Comparison of ENCODE assay signal across 11 cellular contexts in the genomic region with DNA sequence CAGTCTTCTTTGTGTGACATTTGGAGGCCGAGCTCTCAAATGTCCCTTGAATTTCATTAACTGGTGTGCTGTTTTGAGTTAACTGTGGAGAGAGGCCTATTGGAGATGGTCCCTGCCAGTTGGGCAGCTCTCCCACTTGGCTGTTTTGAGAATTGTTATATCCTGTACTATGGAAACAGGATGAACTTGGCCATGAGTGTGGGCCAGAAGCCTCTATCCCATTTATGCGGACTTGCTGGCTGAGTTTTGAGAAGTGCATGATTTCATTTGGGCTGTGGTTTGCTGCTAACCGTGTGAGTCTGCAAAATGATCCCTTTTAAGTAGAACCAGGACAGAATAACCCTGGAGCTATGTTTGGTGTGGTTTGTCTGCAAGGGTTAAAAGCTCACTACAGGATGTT.
DNase-seq lines count a peak whose midpoint lies in the region; ATAC-seq and TF ChIP-seq lines count a peak whose summit lies in the region.
"Had no signal": no experiment of that assay in that cellular context is flagged by ENCODE, and none has a peak within 500 bp of the region (broad histone marks: within the 10 kb centered on the region; RNA-seq: fewer than 3 reads in every experiment).

No MANE protein-coding gene starts in this region.

- no peaks in the 10 kb centered on the region for H3K36me3 Mint-ChIP-seq in HFFc6 (ENCODE audit: low read depth)
- no peaks in the 10 kb centered on the region for H3K36me3 Mint-ChIP-seq in T-helper 17 cell (ENCODE audit: low read depth)

- H3K4me2 ChIP-seq in PC-3 (ENCODE audit: low read length): no peak overlapping the region

- H3K4me3 Mint-ChIP-seq in HFFc6 (peak overlapping the region; percentile 48; the same call in 1 of the 2 replicates), T-helper 17 cell (no peak overlapping the region)

- H3K9ac ChIP-seq in PC-3 (ENCODE audit: low read length): no peak overlapping the region

- no peaks in the 10 kb centered on the region for H4K20me1 ChIP-seq in PC-3 (ENCODE audit: low read length)

- DNase-seq in HFFc6 (peak; percentile 56), coronary artery (ENCODE audit: low spot score) (peak; percentile 77), left lung (peak in 1 of 2 donors; percentile 69), superior temporal gyrus (ENCODE audit: extremely low spot score) (peak; percentile 62), PC-3 (no peak), T-helper 17 cell (no peak)
- DNase-seq in activated CD4-positive, alpha-beta T cell treated with anti-CD3 and anti-CD28 coated beads for 4 hours: no peak
- DNase-seq: effector CD8-positive, alpha-beta T cell; NCI-H2029 treated with DMSO at 0.1 percent for 48 hours had no signal

- H3K27me3 ChIP-seq in left lung: no peaks in the 10 kb centered on the region
- no peaks in the 10 kb centered on the region for H3K27me3 ChIP-seq in PC-3 (ENCODE audit: low read length)

- no peaks in the 10 kb centered on the region for H3K9me2 ChIP-seq in PC-3 (replicated peaks; ENCODE audit: low read length)

- intact Hi-C loops in left lung (cut with DNase I) (no loop called here), PC-3 (cut with micrococcal nuclease) (no loop called here)

- H3K27me3 Mint-ChIP-seq in HFFc6 (ENCODE audit: insufficient read depth) (no peaks in the 10 kb centered on the region; the same call in 1 of the 2 replicates), T-helper 17 cell (no peaks in the 10 kb centered on the region)

- ATAC-seq in left lung (peak; percentile 69), PC-3 (no peak), HG03439 (IDR thresholded peaks at IDR 0.05; ENCODE audit: unreplicated experiment) (no peak), T-helper 17 cell (no peak)

- H3K4me1 ChIP-seq in left lung (peaks cover 5 to 23% of the 10 kb centered on the region in 2 donors), PC-3 (ENCODE audit: insufficient read depth, low read length) (no peaks in the 10 kb centered on the region)

- POLR2A ChIA-PET in PC-3 (lab: Charles Lee; ENCODE audit: unreplicated experiment): no interaction called here

- no peak overlapping the region for H2AFZ ChIP-seq in PC-3 (ENCODE audit: low read length)

- no peaks in the 10 kb centered on the region for H3K36me3 ChIP-seq in left lung
- H3K36me3 ChIP-seq in PC-3 (ENCODE audit: low read depth, low read length): no peaks in the 10 kb centered on the region

- BruUV-seq in PC-3 (replicated peaks; lab: Mats Ljungman, UMichigan): no TSS peak

- peaks cover 35% of the 10 kb centered on the region for H3K4me1 Mint-ChIP-seq in HFFc6 (ENCODE audit: low read depth)
- no peaks in the 10 kb centered on the region for H3K4me1 Mint-ChIP-seq in T-helper 17 cell

- no peaks in the 10 kb centered on the region for H3F3A ChIP-seq in PC-3 (ENCODE audit: low read length, unreplicated experiment)

- H3K79me2 ChIP-seq in PC-3 (ENCODE audit: low read length): no peaks in the 10 kb centered on the region

- H3K27ac ChIP-seq in coronary artery (peak overlapping the region; percentile 35 to 80), left lung (peak overlapping the region; percentile 42 to 62), PC-3 (ENCODE audit: low read length) (no peak overlapping the region)

- H3K4me3 ChIP-seq in coronary artery (peak overlapping the region; percentile 30), left lung (no peak overlapping the region), PC-3 (ENCODE audit: low read length) (no peak overlapping the region)
- H3K4me3 ChIP-seq: skin epidermis had no signal

- H3K9me3 ChIP-seq in left lung: no peaks in the 10 kb centered on the region
- no peaks in the 10 kb centered on the region for H3K9me3 ChIP-seq in PC-3 (ENCODE audit: low read length)
- no peaks in the 10 kb centered on the region for H3K9me3 ChIP-seq in T-helper 17 cell (ENCODE audit: control insufficient read depth, low read length, poor library complexity, severe bottlenecking)

- peak overlapping the region; percentile 83 for H3K27ac Mint-ChIP-seq in HFFc6
- no peak overlapping the region for H3K27ac Mint-ChIP-seq in T-helper 17 cell

- H3K9me3 Mint-ChIP-seq in HFFc6: no peaks in the 10 kb centered on the region

- TF ChIP-seq CTCF in HFFc6 (IDR thresholded peaks at IDR 0.05) (no peak), coronary artery (IDR thresholded peaks at IDR 0.05) (no peak), left lung (IDR thresholded peaks at IDR 0.05) (no peak), PC-3 (conservative IDR thresholded peaks at IDR 0.05; ENCODE audit: low read depth, low read length) (no peak)

- CTCF ChIA-PET in PC-3 (lab: Charles Lee): no interaction called here

Comparison
In these comparisons a context has a peak if more than half of its experiments do, and no peak if none do; other contexts are left out.
1. DNase-seq: peak in HFFc6 (single experiment), coronary artery (single experiment) and superior temporal gyrus (single experiment); none in activated CD4-positive, alpha-beta T cell treated with anti-CD3 and anti-CD28 coated beads for 4 hours (0 of 2), PC-3 (single experiment) and T-helper 17 cell (0 of 3).